ENCODE assay signal across 23 cellular contexts in genomic region chr2:241190291-241190981, GRCh38. TPM values are rescaled to one million over a fixed set of nuclear protein-coding genes. Genes with fewer than 3 reads are reported as not detected.
DNase-seq lines count a peak whose midpoint lies in the region; ATAC-seq and TF ChIP-seq lines count a peak whose summit lies in the region.
"Had no signal": no experiment of that assay in that cellular context is flagged by ENCODE, and none has a peak within 500 bp of the region (broad histone marks: within the 10 kb centered on the region; RNA-seq: fewer than 3 reads in every experiment).

No MANE protein-coding gene starts in this region.

- no peaks in the 10 kb centered on the region for H3K36me3 ChIP-seq in H7 (replicated peaks; ENCODE audit: control insufficient read depth, insufficient read depth, low read length)
- H3K36me3 ChIP-seq in SK-N-SH (replicated peaks in 1 of 2; ENCODE audit: control insufficient read depth in 1 of 2, insufficient read depth in 2 of 2, low read length in 1 of 2) = no peaks in the 10 kb centered on the region
- H3K36me3 ChIP-seq in hepatocyte (replicated peaks; ENCODE audit: insufficient read depth, low read depth) = no peaks in the 10 kb centered on the region
- H3K36me3 ChIP-seq: sigmoid colon, stomach, tibial artery had no signal

- no peak overlapping the region for H3K4me2 ChIP-seq in SK-N-SH
- no peak overlapping the region for H3K4me2 ChIP-seq in hepatocyte

- DNase-seq in H7 (peak; percentile 64), SK-N-SH (peak; percentile 29), left lobe of liver (ENCODE audit: low spot score) (no peak), hepatocyte (ENCODE audit: low spot score) (no peak), cortex of kidney (lab: John Stamatoyannopoulos, UW) (no peak), OCI-M1 (lab: John Stamatoyannopoulos, UW) (no peak)
- no peak for DNase-seq in stimulated activated effector memory CD8-positive, alpha-beta T cell treated with anti-CD3 and anti-CD28 coated beads, Interleukin-12 subunit alpha, Interleukin-12 subunit beta, amount 100 ng/mL, for 72 hours (ENCODE audit: low spot score in 2 of 2)
- DNase-seq: activated B cell treated with CpG ODN at 0.5 μM for 24 hours; activated CD4-positive, alpha-beta memory T cell treated with anti-CD3 and anti-CD28 coated beads for 36 hours; activated gamma-delta T cell; AML-193; body of pancreas; CD4-positive, alpha-beta memory T cell; effector CD8-positive, alpha-beta T cell; foreskin melanocyte; immature natural killer cell; midbrain; NCI-H1694; NCI-H2171 treated with DMSO at 0.1 percent for 48 hours; nephron progenitor cell; sigmoid colon; tibial artery had no signal

- H3K9me3 Mint-ChIP-seq in stimulated activated effector memory CD8-positive, alpha-beta T cell treated with anti-CD3 and anti-CD28 coated beads, Interleukin-12 subunit alpha, Interleukin-12 subunit beta, amount 100 ng/mL, for 72 hours = no peaks in the 10 kb centered on the region
- H3K9me3 Mint-ChIP-seq: activated B cell treated with CpG ODN at 0.5 μM for 24 hours; activated CD4-positive, alpha-beta memory T cell treated with anti-CD3 and anti-CD28 coated beads for 36 hours; CD4-positive, alpha-beta memory T cell; immature natural killer cell; nephron progenitor cell had no signal

- no peak overlapping the region for H3K4me3 Mint-ChIP-seq in stimulated activated effector memory CD8-positive, alpha-beta T cell treated with anti-CD3 and anti-CD28 coated beads, Interleukin-12 subunit alpha, Interleukin-12 subunit beta, amount 100 ng/mL, for 72 hours
- H3K4me3 Mint-ChIP-seq: activated B cell treated with CpG ODN at 0.5 μM for 24 hours; activated CD4-positive, alpha-beta memory T cell treated with anti-CD3 and anti-CD28 coated beads for 36 hours; CD4-positive, alpha-beta memory T cell; immature natural killer cell; nephron progenitor cell had no signal

- WGBS in SK-N-SH (ENCODE audit: low lambda C conversion rate) = 89% methylated on average over 3 of the region's 19 CpGs
- WGBS in hepatocyte (ENCODE audit: low lambda C conversion rate, missing lambda C conversion rate) = 88% methylated on average over 19 of the region's 19 CpGs

- no peaks in the 10 kb centered on the region for H3K4me1 Mint-ChIP-seq in stimulated activated effector memory CD8-positive, alpha-beta T cell treated with anti-CD3 and anti-CD28 coated beads, Interleukin-12 subunit alpha, Interleukin-12 subunit beta, amount 100 ng/mL, for 72 hours
- H3K4me1 Mint-ChIP-seq: CD4-positive, alpha-beta memory T cell; immature natural killer cell had no signal

- H3K4me3 ChIP-seq in H7 (ENCODE audit: insufficient read depth, low read depth, low read length) = no peak overlapping the region
- H3K4me3 ChIP-seq in SK-N-SH (ENCODE audit: low read depth in 2 of 2, low read length in 1 of 2) = no peak overlapping the region
- no peak overlapping the region for H3K4me3 ChIP-seq in hepatocyte
- H3K4me3 ChIP-seq: body of pancreas, sigmoid colon, stomach, tibial artery had no signal

- peak overlapping the region; percentile 40 for H3K27ac Mint-ChIP-seq in stimulated activated effector memory CD8-positive, alpha-beta T cell treated with anti-CD3 and anti-CD28 coated beads, Interleukin-12 subunit alpha, Interleukin-12 subunit beta, amount 100 ng/mL, for 72 hours
- H3K27ac Mint-ChIP-seq: activated B cell treated with CpG ODN at 0.5 μM for 24 hours; activated CD4-positive, alpha-beta memory T cell treated with anti-CD3 and anti-CD28 coated beads for 36 hours; CD4-positive, alpha-beta memory T cell; immature natural killer cell; nephron progenitor cell had no signal

- no peaks in the 10 kb centered on the region for H3K9me2 ChIP-seq in SK-N-SH
- no peaks in the 10 kb centered on the region for H3K9me2 ChIP-seq in hepatocyte (replicated peaks; ENCODE audit: insufficient read depth)

- H3K9me3 ChIP-seq in SK-N-SH (no peaks in the 10 kb centered on the region), hepatocyte (ENCODE audit: low read depth) (no peaks in the 10 kb centered on the region)
- H3K9me3 ChIP-seq: body of pancreas, sigmoid colon, stomach, tibial artery had no signal

- POLR2A ChIA-PET in SK-N-SH (lab: Yijun Ruan, JAX) = no interaction called here

- peak; percentile 29 for ATAC-seq in left lobe of liver
- ATAC-seq in stimulated activated effector memory CD8-positive, alpha-beta T cell treated with anti-CD3 and anti-CD28 coated beads, Interleukin-12 subunit alpha, Interleukin-12 subunit beta, amount 100 ng/mL, for 72 hours = peak; percentile 27
- ATAC-seq: body of pancreas had no signal

- H4K20me1 ChIP-seq in SK-N-SH (ENCODE audit: insufficient read depth) = no peaks in the 10 kb centered on the region
- H4K20me1 ChIP-seq in hepatocyte (ENCODE audit: insufficient read depth, poor library complexity, severe bottlenecking) = no peaks in the 10 kb centered on the region

- no peak for TF ChIP-seq EP300 in SK-N-SH (IDR thresholded peaks at IDR 0.05; ENCODE audit: borderline replicate concordance in 1 of 2, low read depth in 1 of 2, low read length in 1 of 2)

- H3K9ac ChIP-seq in SK-N-SH = no peak overlapping the region

- no peaks in the 10 kb centered on the region for H3K79me2 ChIP-seq in SK-N-SH (ENCODE audit: insufficient read depth)
- no peaks in the 10 kb centered on the region for H3K79me2 ChIP-seq in hepatocyte

- no peaks in the 10 kb centered on the region for H3K36me3 Mint-ChIP-seq in stimulated activated effector memory CD8-positive, alpha-beta T cell treated with anti-CD3 and anti-CD28 coated beads, Interleukin-12 subunit alpha, Interleukin-12 subunit beta, amount 100 ng/mL, for 72 hours
- H3K36me3 Mint-ChIP-seq: activated CD4-positive, alpha-beta memory T cell treated with anti-CD3 and anti-CD28 coated beads for 36 hours; CD4-positive, alpha-beta memory T cell; immature natural killer cell had no signal

- H3F3A ChIP-seq in SK-N-SH (replicated peaks; ENCODE audit: insufficient read depth) = no peaks in the 10 kb centered on the region

- TF ChIP-seq CTCF in SK-N-SH (IDR thresholded peaks at IDR 0.05) = no peak
- no peak for TF ChIP-seq CTCF in hepatocyte (IDR thresholded peaks at IDR 0.05; ENCODE audit: poor library complexity)

- CTCF ChIA-PET in SK-N-SH (lab: Yijun Ruan, JAX) = no interaction called here

- H3K4me1 ChIP-seq in SK-N-SH (ENCODE audit: control insufficient read depth in 1 of 2, insufficient read depth in 2 of 2, low read depth in 1 of 2, low read length in 1 of 2) (no peaks in the 10 kb centered on the region), hepatocyte (ENCODE audit: insufficient read depth) (peaks cover 4% of the 10 kb centered on the region)
- H3K4me1 ChIP-seq: body of pancreas, sigmoid colon, tibial artery had no signal

- H3K27me3 ChIP-seq in H7 (ENCODE audit: control insufficient read depth, insufficient read depth, low read length) (no peaks in the 10 kb centered on the region), SK-N-SH (ENCODE audit: insufficient read depth) (no peaks in the 10 kb centered on the region), hepatocyte (no peaks in the 10 kb centered on the region)
- H3K27me3 ChIP-seq: body of pancreas, sigmoid colon had no signal

- TF ChIP-seq RAD21 in SK-N-SH (IDR thresholded peaks at IDR 0.05; ENCODE audit: low read length) = no peak

- H2AFZ ChIP-seq in SK-N-SH (ENCODE audit: low read depth) = no peak overlapping the region
- no peak overlapping the region for H2AFZ ChIP-seq in hepatocyte

- H3K27ac ChIP-seq in SK-N-SH (ENCODE audit: low read depth in 2 of 2, low read length in 1 of 2) (no peak overlapping the region), hepatocyte (no peak overlapping the region)
- H3K27ac ChIP-seq: body of pancreas, sigmoid colon, tibial artery had no signal

TF ChIP-seq in SK-N-SH, 30 proteins besides CTCF, POLR2A, EP300 and RAD21:
- TF ChIP-seq FOXM1 (IDR thresholded peaks at IDR 0.05; ENCODE audit: low read depth) (no peak), GABPA (IDR thresholded peaks at IDR 0.05; ENCODE audit: low read depth) (no peak), MEF2A (IDR thresholded peaks at IDR 0.05; ENCODE audit: borderline replicate concordance, low read depth) (no peak), NFIC (IDR thresholded peaks at IDR 0.05; ENCODE audit: borderline replicate concordance) (no peak), JUND (IDR thresholded peaks at IDR 0.05) (no peak), TEAD4 (IDR thresholded peaks at IDR 0.05; ENCODE audit: borderline replicate concordance, insufficient read depth) (no peak), SIN3A (IDR thresholded peaks at IDR 0.05; ENCODE audit: borderline replicate concordance, low read depth, low read length) (no peak)
TF ChIP-seq in SK-N-SH: peak in this region for 0.

RNA-seq across cellular contexts. Expression of gene ANO7, which starts 2.0 kb away (rescaled TPM):
- total RNA-seq in H7 (2014; rRNA removed; shearing (Covaris generic)) = 2.0 and 4.0 TPM in 2 replicates
- 0.68 and 0.81 TPM in 2 replicates for polyA plus RNA-seq in SK-N-SH (2012; rRNA removed)
- polyA plus RNA-seq in SK-N-SH (2012; cell fraction: cytosol; rRNA removed) = 0.44 and 1.0 TPM in 2 replicates
- polyA plus RNA-seq in SK-N-SH (2012; cell fraction: nucleus; rRNA removed) = 1.2 and 1.5 TPM in 2 replicates
- total RNA-seq in left lobe of liver = 1.3 TPM
- total RNA-seq in hepatocyte = 0.72 and 1.00 TPM in 2 replicates
- 1.4 and 3.0 TPM in 2 replicates for polyA plus RNA-seq in hepatocyte

RNA-seq across cellular contexts. Expression of gene PPP1R7, which starts 40.2 kb away (rescaled TPM):
- total RNA-seq in H7 (2014; rRNA removed; shearing (Covaris generic)) = 32.1 and 36.9 TPM in 2 replicates
- 47.2 and 56.9 TPM in 2 replicates for polyA plus RNA-seq in SK-N-SH (2012; rRNA removed)
- 62.1 and 77.7 TPM in 2 replicates for polyA plus RNA-seq in SK-N-SH (2012; cell fraction: cytosol; rRNA removed)
- polyA plus RNA-seq in SK-N-SH (2012; cell fraction: nucleus; rRNA removed) = 24.6 and 36.5 TPM in 2 replicates
- 25.6 TPM for total RNA-seq in left lobe of liver
- total RNA-seq in hepatocyte = 46.7 and 55.5 TPM in 2 replicates
- 84.9 and 86.9 TPM in 2 replicates for polyA plus RNA-seq in hepatocyte

RNA-seq across cellular contexts. Expression of gene PASK, which starts 41.2 kb away (rescaled TPM):
- 20.4 and 20.6 TPM in 2 replicates for total RNA-seq in H7 (2014; rRNA removed; shearing (Covaris generic))
- polyA plus RNA-seq in SK-N-SH (2012; rRNA removed) (6.3 and 6.6 TPM in 2 replicates), hepatocyte (2.5 and 2.6 TPM in 2 replicates)
- 1.9 and 3.0 TPM in 2 replicates for polyA plus RNA-seq in SK-N-SH (2012; cell fraction: cytosol; rRNA removed)
- polyA plus RNA-seq in SK-N-SH (2012; cell fraction: nucleus; rRNA removed) = 31.5 and 31.7 TPM in 2 replicates
- total RNA-seq in left lobe of liver (5.0 TPM), hepatocyte (3.0 and 8.8 TPM in 2 replicates)

Comparison
In these comparisons a context has a peak if more than half of its experiments do, and no peak if none do; other contexts are left out.
1. DNase-seq: peak in H7 (single experiment) and SK-N-SH (single experiment); none in left lobe of liver (single experiment), stimulated activated effector memory CD8-positive, alpha-beta T cell treated with anti-CD3 and anti-CD28 coated beads, Interleukin-12 subunit alpha, Interleukin-12 subunit beta, amount 100 ng/mL, for 72 hours (0 of 2), hepatocyte (single experiment), cortex of kidney (single experiment) and OCI-M1 (single experiment).